Comparison of ENCODE assay signal across 18 cellular contexts in genomic region chr2:216134958-216135541, GRCh38. TPM values are rescaled to one million over a fixed set of nuclear protein-coding genes. Genes with fewer than 3 reads are reported as not detected.
DNase-seq lines count a peak whose midpoint lies in the region; ATAC-seq lines count a peak whose summit lies in the region.
"Had no signal": no experiment of that assay in that cellular context is flagged by ENCODE, and none has a peak within 500 bp of the region (broad histone marks: within the 10 kb centered on the region; RNA-seq: fewer than 3 reads in every experiment).

No MANE protein-coding gene starts in this region.

- H3K9me3 Mint-ChIP-seq in activated naive CD4-positive, alpha-beta T cell treated with anti-CD3 and anti-CD28 coated beads, Interleukin-2, amount 50 U/mL, for 72 hours, result no peaks in the 10 kb centered on the region
- no peaks in the 10 kb centered on the region for H3K9me3 Mint-ChIP-seq in activated naive CD4-positive, alpha-beta T cell treated with anti-CD3 and anti-CD28 coated beads, Interleukin-2, amount 10 ng/mL, durations not matched to agents 7 days and 5 days
- no peaks in the 10 kb centered on the region for H3K9me3 Mint-ChIP-seq in activated CD8-positive, alpha-beta T cell treated with anti-CD3 and anti-CD28 coated beads, Interleukin-2, amount 10 ng/mL, durations not matched to agents 7 days and 5 days (ENCODE audit: insufficient read depth)
- H3K9me3 Mint-ChIP-seq in immature natural killer cell, result no peaks in the 10 kb centered on the region
- no peaks in the 10 kb centered on the region for H3K9me3 Mint-ChIP-seq in stimulated activated memory B cell treated with anti-CD40 and anti-IgM and Interleukin-4, amounts not matched to agents 10 μg/mL and 1 μg/mL and 100 μg/mL, for 72 hours
- H3K9me3 Mint-ChIP-seq: T-cell had no signal

- H3K36me3 Mint-ChIP-seq in activated naive CD4-positive, alpha-beta T cell treated with anti-CD3 and anti-CD28 coated beads, Interleukin-2, amount 50 U/mL, for 72 hours, result peaks cover 52 to 66% of the 10 kb centered on the region in 2 donors
- H3K36me3 Mint-ChIP-seq in activated naive CD4-positive, alpha-beta T cell treated with anti-CD3 and anti-CD28 coated beads, Interleukin-2, amount 10 ng/mL, durations not matched to agents 7 days and 5 days, result peaks cover 75% of the 10 kb centered on the region
- H3K36me3 Mint-ChIP-seq in activated CD8-positive, alpha-beta T cell treated with anti-CD3 and anti-CD28 coated beads, Interleukin-2, amount 10 ng/mL, durations not matched to agents 7 days and 5 days (ENCODE audit: low read depth), result peaks cover 89% of the 10 kb centered on the region
- peaks cover 18 to 76% (median 55%) of the 10 kb centered on the region in 3 donors for H3K36me3 Mint-ChIP-seq in immature natural killer cell
- peaks cover 83% of the 10 kb centered on the region for H3K36me3 Mint-ChIP-seq in stimulated activated memory B cell treated with anti-CD40 and anti-IgM and Interleukin-4, amounts not matched to agents 10 μg/mL and 1 μg/mL and 100 μg/mL, for 72 hours

- ATAC-seq in activated naive CD4-positive, alpha-beta T cell treated with anti-CD3 and anti-CD28 coated beads, Interleukin-2, amount 50 U/mL, for 72 hours, result peak; percentile 28 to 41
- ATAC-seq in activated CD8-positive, alpha-beta T cell treated with anti-CD3 and anti-CD28 coated beads, Interleukin-2, amount 10 ng/mL, durations not matched to agents 7 days and 5 days, result no peak
- ATAC-seq in stimulated activated memory B cell treated with anti-CD40 and anti-IgM and Interleukin-4, amounts not matched to agents 10 μg/mL and 1 μg/mL and 100 μg/mL, for 72 hours, result no peak
- ATAC-seq in aorta (ENCODE audit: low FRiP score), result no peak
- ATAC-seq: esophagus mucosa, gastroesophageal sphincter, left colon, mucosa of descending colon, sciatic nerve, T-cell had no signal

- H3K27me3 ChIP-seq in aorta (ENCODE audit: control insufficient read depth in 1 of 2, insufficient read depth in 2 of 2, low read length in 1 of 2), result no peaks in the 10 kb centered on the region
- H3K27me3 ChIP-seq: gastroesophageal sphincter, ovary had no signal

- no peak overlapping the region for H3K27ac ChIP-seq in aorta (ENCODE audit: low read depth in 1 of 2, low read length in 2 of 2)
- H3K27ac ChIP-seq: gastroesophageal sphincter, ovary had no signal

- intact Hi-C loops in aorta (cut with DNase I), result no loop called here

- H3K4me3 Mint-ChIP-seq in activated naive CD4-positive, alpha-beta T cell treated with anti-CD3 and anti-CD28 coated beads, Interleukin-2, amount 10 ng/mL, durations not matched to agents 7 days and 5 days, result no peak overlapping the region
- H3K4me3 Mint-ChIP-seq in activated CD8-positive, alpha-beta T cell treated with anti-CD3 and anti-CD28 coated beads, Interleukin-2, amount 10 ng/mL, durations not matched to agents 7 days and 5 days, result no peak overlapping the region
- H3K4me3 Mint-ChIP-seq in immature natural killer cell, result no peak overlapping the region
- no peak overlapping the region for H3K4me3 Mint-ChIP-seq in stimulated activated memory B cell treated with anti-CD40 and anti-IgM and Interleukin-4, amounts not matched to agents 10 μg/mL and 1 μg/mL and 100 μg/mL, for 72 hours
- H3K4me3 Mint-ChIP-seq: T-cell had no signal

- DNase-seq in activated naive CD4-positive, alpha-beta T cell treated with anti-CD3 and anti-CD28 coated beads, Interleukin-2, amount 50 U/mL, for 72 hours (ENCODE audit: low spot score in 2 of 2), result no peak
- DNase-seq in activated naive CD4-positive, alpha-beta T cell treated with anti-CD3 and anti-CD28 coated beads, Interleukin-2, amount 10 ng/mL, durations not matched to agents 7 days and 5 days, result no peak
- DNase-seq in activated CD8-positive, alpha-beta T cell treated with anti-CD3 and anti-CD28 coated beads, Interleukin-2, amount 10 ng/mL, durations not matched to agents 7 days and 5 days, result no peak
- DNase-seq in immature natural killer cell (no peak), HUDEP-2 (lab: John Stamatoyannopoulos, UW; ENCODE audit: unreplicated experiment in 76 of 76) (no peak), NCI-H1105 treated with DMSO at 0.1 percent for 48 hours (lab: John Stamatoyannopoulos, UW) (no peak), aorta (no peak)
- DNase-seq: left colon, mucosa of descending colon, NCI-H2029, NCI-H446, ovary, Right ventricle myocardium superior, T-cell had no signal

- no peak overlapping the region for H3K4me3 ChIP-seq in aorta (ENCODE audit: low read length in 2 of 2)
- H3K4me3 ChIP-seq: gastroesophageal sphincter, mucosa of descending colon, ovary had no signal

- CTCF ChIA-PET in activated naive CD4-positive, alpha-beta T cell treated with anti-CD3 and anti-CD28 coated beads, Interleukin-2, amount 10 ng/mL, durations not matched to agents 7 days and 5 days (lab: Charles Lee), result no interaction called here
- CTCF ChIA-PET in activated CD8-positive, alpha-beta T cell treated with anti-CD3 and anti-CD28 coated beads, Interleukin-2, amount 10 ng/mL, durations not matched to agents 7 days and 5 days (lab: Charles Lee), result interaction anchor here (1.2 kb wide), 2 partner anchors 15 to 20 kb away, joined by 3 read pairs; no protein-coding TSS in a partner anchor

- peaks cover 16% of the 10 kb centered on the region in 2 donors for H3K36me3 ChIP-seq in aorta (ENCODE audit: control insufficient read depth in 1 of 2, insufficient read depth in 2 of 2, low read length in 1 of 2)
- H3K36me3 ChIP-seq: ovary had no signal

- H3K27me3 Mint-ChIP-seq in activated naive CD4-positive, alpha-beta T cell treated with anti-CD3 and anti-CD28 coated beads, Interleukin-2, amount 10 ng/mL, durations not matched to agents 7 days and 5 days, result no peaks in the 10 kb centered on the region
- no peaks in the 10 kb centered on the region for H3K27me3 Mint-ChIP-seq in activated CD8-positive, alpha-beta T cell treated with anti-CD3 and anti-CD28 coated beads, Interleukin-2, amount 10 ng/mL, durations not matched to agents 7 days and 5 days (ENCODE audit: low read depth)
- peaks cover 0 to 1% (median 0%) of the 10 kb centered on the region in 3 donors for H3K27me3 Mint-ChIP-seq in immature natural killer cell (ENCODE audit: low read depth in 3 of 3)
- H3K27me3 Mint-ChIP-seq in stimulated activated memory B cell treated with anti-CD40 and anti-IgM and Interleukin-4, amounts not matched to agents 10 μg/mL and 1 μg/mL and 100 μg/mL, for 72 hours, result no peaks in the 10 kb centered on the region
- H3K27me3 Mint-ChIP-seq: T-cell had no signal

- 92 to 96% methylated on average over 4 of the region's 4 CpGs for WGBS in aorta, 2 donors

- peaks cover 44% of the 10 kb centered on the region for H3K4me1 Mint-ChIP-seq in activated naive CD4-positive, alpha-beta T cell treated with anti-CD3 and anti-CD28 coated beads, Interleukin-2, amount 10 ng/mL, durations not matched to agents 7 days and 5 days
- peaks cover 23% of the 10 kb centered on the region for H3K4me1 Mint-ChIP-seq in activated CD8-positive, alpha-beta T cell treated with anti-CD3 and anti-CD28 coated beads, Interleukin-2, amount 10 ng/mL, durations not matched to agents 7 days and 5 days (ENCODE audit: low read depth)
- peaks cover 0 to 25% of the 10 kb centered on the region in 2 donors for H3K4me1 Mint-ChIP-seq in immature natural killer cell
- peaks cover 8% of the 10 kb centered on the region for H3K4me1 Mint-ChIP-seq in stimulated activated memory B cell treated with anti-CD40 and anti-IgM and Interleukin-4, amounts not matched to agents 10 μg/mL and 1 μg/mL and 100 μg/mL, for 72 hours

- H3K27ac Mint-ChIP-seq in activated naive CD4-positive, alpha-beta T cell treated with anti-CD3 and anti-CD28 coated beads, Interleukin-2, amount 50 U/mL, for 72 hours, result peak overlapping the region; percentile 58 to 93
- H3K27ac Mint-ChIP-seq in activated naive CD4-positive, alpha-beta T cell treated with anti-CD3 and anti-CD28 coated beads, Interleukin-2, amount 10 ng/mL, durations not matched to agents 7 days and 5 days, result no peak overlapping the region
- peak overlapping the region; percentile 51 for H3K27ac Mint-ChIP-seq in activated CD8-positive, alpha-beta T cell treated with anti-CD3 and anti-CD28 coated beads, Interleukin-2, amount 10 ng/mL, durations not matched to agents 7 days and 5 days
- peak overlapping the region in 5 of 6 donors; percentile 3 to 55 (median 37) for H3K27ac Mint-ChIP-seq in immature natural killer cell
- H3K27ac Mint-ChIP-seq in stimulated activated memory B cell treated with anti-CD40 and anti-IgM and Interleukin-4, amounts not matched to agents 10 μg/mL and 1 μg/mL and 100 μg/mL, for 72 hours, result peak overlapping the region; percentile 10

- POLR2A ChIA-PET in activated CD8-positive, alpha-beta T cell treated with anti-CD3 and anti-CD28 coated beads, Interleukin-2, amount 10 ng/mL, durations not matched to agents 7 days and 5 days (lab: Charles Lee), result no interaction called here

- no peaks in the 10 kb centered on the region for H3K4me1 ChIP-seq in aorta (ENCODE audit: control insufficient read depth in 1 of 2, insufficient read depth in 2 of 2, low read length in 2 of 2)

- no peaks in the 10 kb centered on the region for H3K9me3 ChIP-seq in aorta (ENCODE audit: control insufficient read depth, low read length)
- H3K9me3 ChIP-seq: gastroesophageal sphincter, mucosa of descending colon, ovary had no signal

RNA-seq across cellular contexts. Expression of gene XRCC5, which starts 25.9 kb away (rescaled TPM):
- 100 to 1,000 TPM; 487 to 501 TPM for total RNA-seq in activated naive CD4-positive, alpha-beta T cell treated with anti-CD3 and anti-CD28 coated beads, Interleukin-2, amount 50 U/mL, for 72 hours
- total RNA-seq in activated CD8-positive, alpha-beta T cell treated with anti-CD3 and anti-CD28 coated beads, Interleukin-2, amount 10 ng/mL, durations not matched to agents 7 days and 5 days, result 100 to 1,000 TPM; 362 to 394 TPM
- 100 to 1,000 TPM; 301 to 350 (median 303) TPM for polyA plus RNA-seq in immature natural killer cell
- 100 to 1,000 TPM; 170 to 189 TPM for total RNA-seq in aorta
- 10 to 100 TPM; 64.0 to 80.2 TPM for polyA plus RNA-seq in aorta

RNA-seq across cellular contexts. Expression of gene TMEM169, which starts 53.3 kb away (rescaled TPM):
- total RNA-seq in activated naive CD4-positive, alpha-beta T cell treated with anti-CD3 and anti-CD28 coated beads, Interleukin-2, amount 50 U/mL, for 72 hours, result 1 to 10 TPM; 1.7 to 1.8 TPM
- 1 to 10 TPM; 1.2 to 1.4 TPM for total RNA-seq in activated CD8-positive, alpha-beta T cell treated with anti-CD3 and anti-CD28 coated beads, Interleukin-2, amount 10 ng/mL, durations not matched to agents 7 days and 5 days
- polyA plus RNA-seq in immature natural killer cell, result 1 to 10 TPM in 1 of 3 donors, under 1 TPM in 1, not detected in 1; 0.49 to 1.0 TPM
- under 1 TPM; 0.32 to 0.72 TPM for total RNA-seq in aorta
- polyA plus RNA-seq in aorta, result not detected

RNA-seq across cellular contexts. Expression of gene PECR, which starts 53.4 kb away (rescaled TPM):
- total RNA-seq in activated naive CD4-positive, alpha-beta T cell treated with anti-CD3 and anti-CD28 coated beads, Interleukin-2, amount 50 U/mL, for 72 hours, result 10 to 100 TPM; 25.4 to 34.0 TPM
- total RNA-seq in activated CD8-positive, alpha-beta T cell treated with anti-CD3 and anti-CD28 coated beads, Interleukin-2, amount 10 ng/mL, durations not matched to agents 7 days and 5 days, result 10 to 100 TPM; 29.0 to 30.3 TPM
- polyA plus RNA-seq in immature natural killer cell (10 to 100 TPM; 23.2 to 32.4 (median 23.8) TPM), aorta (1 to 10 TPM; 2.8 to 9.3 TPM)
- 1 to 10 TPM; 3.0 to 5.6 TPM for total RNA-seq in aorta

Comparison
In these comparisons a context has a peak if more than half of its experiments do, and no peak if none do; other contexts are left out.
1. ATAC-seq: peak in activated naive CD4-positive, alpha-beta T cell treated with anti-CD3 and anti-CD28 coated beads, Interleukin-2, amount 50 U/mL, for 72 hours (2 of 2); none in activated CD8-positive, alpha-beta T cell treated with anti-CD3 and anti-CD28 coated beads, Interleukin-2, amount 10 ng/mL, durations not matched to agents 7 days and 5 days (single experiment), stimulated activated memory B cell treated with anti-CD40 and anti-IgM and Interleukin-4, amounts not matched to agents 10 μg/mL and 1 μg/mL and 100 μg/mL, for 72 hours (single experiment) and aorta (single experiment).
2. RNA of gene PECR, which starts 53.4 kb away (total RNA-seq): 25.4 to 34.0 TPM in activated naive CD4-positive, alpha-beta T cell treated with anti-CD3 and anti-CD28 coated beads, Interleukin-2, amount 50 U/mL, for 72 hours and 29.0 to 30.3 TPM in activated CD8-positive, alpha-beta T cell treated with anti-CD3 and anti-CD28 coated beads, Interleukin-2, amount 10 ng/mL, durations not matched to agents 7 days and 5 days; 3.0 to 5.6 TPM in aorta; every median in the first group is over 4 times any median in the second.